8 cellular contexts compared by ENCODE assay signal in the genomic region with DNA sequence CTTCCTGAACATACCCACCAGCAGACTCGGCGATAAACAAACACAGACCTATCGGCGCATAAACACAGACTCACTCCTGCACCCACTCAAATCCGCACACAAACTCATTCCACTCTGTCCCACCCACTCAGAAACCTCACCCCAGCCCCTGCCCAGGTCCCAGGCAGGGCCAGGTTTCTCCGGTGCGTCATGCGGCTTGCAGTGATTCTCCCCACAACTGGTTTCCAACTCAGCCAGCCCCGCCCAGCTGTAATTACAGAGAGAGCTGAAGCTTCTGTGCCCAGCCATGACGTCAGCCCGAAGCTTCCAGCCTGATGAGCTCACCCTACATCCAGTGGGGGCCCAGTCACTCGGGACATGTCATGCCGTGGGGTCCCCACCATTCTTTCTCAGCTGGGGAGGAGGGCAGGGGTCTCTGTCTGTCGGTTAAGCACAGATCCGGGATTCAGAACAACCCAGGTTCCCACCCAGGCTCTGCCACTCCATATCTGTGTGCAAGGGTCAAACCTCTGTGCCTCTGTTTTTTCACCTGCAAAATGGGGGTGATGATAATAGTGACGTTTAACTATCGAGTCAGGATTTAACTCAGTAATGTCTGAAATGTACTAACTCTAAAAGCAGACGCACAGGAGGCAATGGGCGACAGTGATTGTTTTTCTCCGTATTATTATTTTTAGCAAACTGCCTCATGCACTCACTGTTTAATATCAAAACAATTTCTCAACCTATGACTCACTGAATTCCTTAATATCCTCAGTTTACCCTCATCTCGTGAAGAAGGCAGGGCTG. TPM values are rescaled to one million over a fixed set of nuclear protein-coding genes. Genes with fewer than 3 reads are reported as not detected.
DNase-seq lines count a peak whose midpoint lies in the region; ATAC-seq and TF ChIP-seq lines count a peak whose summit lies in the region.

No MANE protein-coding gene starts in this region.

- TF ChIP-seq POLR2A in sigmoid colon (IDR thresholded peaks at IDR 0.05) = peak in 1 of 2 donors; percentile 41

- H3K27me3 Mint-ChIP-seq in activated CD8-positive, alpha-beta T cell treated with anti-CD3 and anti-CD28 coated beads for 36 hours = peaks cover 6% of the 10 kb centered on the region
- H3K27me3 Mint-ChIP-seq in activated CD8-positive, alpha-beta T cell treated with anti-CD3 and anti-CD28 coated beads, Interleukin-2, amount 10 ng/mL, durations not matched to agents 7 days and 5 days (ENCODE audit: low read depth) = peaks cover 3% of the 10 kb centered on the region

- H3K4me1 ChIP-seq in adipocyte (ENCODE audit: control insufficient read depth, insufficient read depth, low read length) (peaks cover 45% of the 10 kb centered on the region), right atrium auricular region (peaks cover 0 to 22% of the 10 kb centered on the region in 2 donors), sigmoid colon (peaks cover 0 to 19% (median 16%) of the 10 kb centered on the region in 4 donors)

- ATAC-seq in activated CD8-positive, alpha-beta T cell treated with anti-CD3 and anti-CD28 coated beads for 36 hours = no peak
- ATAC-seq in activated CD8-positive, alpha-beta T cell treated with anti-CD3 and anti-CD28 coated beads, Interleukin-2, amount 10 ng/mL, durations not matched to agents 7 days and 5 days = no peak
- no peak for ATAC-seq in GM18520 (IDR thresholded peaks at IDR 0.05; ENCODE audit: unreplicated experiment)

- H3K27ac Mint-ChIP-seq in activated CD8-positive, alpha-beta T cell treated with anti-CD3 and anti-CD28 coated beads for 36 hours = no peak overlapping the region
- no peak overlapping the region for H3K27ac Mint-ChIP-seq in activated CD8-positive, alpha-beta T cell treated with anti-CD3 and anti-CD28 coated beads, Interleukin-2, amount 10 ng/mL, durations not matched to agents 7 days and 5 days

- POLR2A ChIA-PET in activated CD8-positive, alpha-beta T cell treated with anti-CD3 and anti-CD28 coated beads for 36 hours (lab: Charles Lee) = no interaction called here
- POLR2A ChIA-PET in activated CD8-positive, alpha-beta T cell treated with anti-CD3 and anti-CD28 coated beads, Interleukin-2, amount 10 ng/mL, durations not matched to agents 7 days and 5 days (lab: Charles Lee) = no interaction called here

- DNase-seq in activated CD8-positive, alpha-beta T cell treated with anti-CD3 and anti-CD28 coated beads for 36 hours = peak; percentile 3
- no peak for DNase-seq in activated CD8-positive, alpha-beta T cell treated with anti-CD3 and anti-CD28 coated beads, Interleukin-2, amount 10 ng/mL, durations not matched to agents 7 days and 5 days
- DNase-seq in adipocyte (ENCODE audit: low read depth) (peak; percentile 29), right atrium auricular region (ENCODE audit: low spot score) (peak; percentile 98), sigmoid colon (peak; percentile 99)
- no peak for DNase-seq in stimulated activated CD8-positive, alpha-beta memory T cell treated with anti-CD3 and anti-CD28 coated beads, Interleukin-4, amount 100 ng/mL, for 48 hours
- DNase-seq in NK-92 treated with Interleukin-12 subunit alpha and Interleukin-12 subunit beta, amount 100 ng/mL, for 24 hours (lab: John Stamatoyannopoulos, UW) = no peak

- no peak for TF ChIP-seq CTCF in activated CD8-positive, alpha-beta T cell treated with anti-CD3 and anti-CD28 coated beads for 36 hours (IDR thresholded peaks at IDR 0.05)
- TF ChIP-seq CTCF in right atrium auricular region (IDR thresholded peaks at IDR 0.05) = no peak
- no peak for TF ChIP-seq CTCF in sigmoid colon (IDR thresholded peaks at IDR 0.05)

- no peaks in the 10 kb centered on the region for H3K9me3 Mint-ChIP-seq in activated CD8-positive, alpha-beta T cell treated with anti-CD3 and anti-CD28 coated beads for 36 hours
- H3K9me3 Mint-ChIP-seq in activated CD8-positive, alpha-beta T cell treated with anti-CD3 and anti-CD28 coated beads, Interleukin-2, amount 10 ng/mL, durations not matched to agents 7 days and 5 days (ENCODE audit: insufficient read depth) = no peaks in the 10 kb centered on the region

- H3K9me3 ChIP-seq in adipocyte (ENCODE audit: control insufficient read depth, low read length) (no peaks in the 10 kb centered on the region), right atrium auricular region (no peaks in the 10 kb centered on the region), sigmoid colon (no peaks in the 10 kb centered on the region)

- TF ChIP-seq EP300 in sigmoid colon (IDR thresholded peaks at IDR 0.05) = peak in 2 of 4 donors; percentile 63 to 92

- H3K4me1 Mint-ChIP-seq in activated CD8-positive, alpha-beta T cell treated with anti-CD3 and anti-CD28 coated beads for 36 hours (ENCODE audit: low read depth) = no peaks in the 10 kb centered on the region
- no peaks in the 10 kb centered on the region for H3K4me1 Mint-ChIP-seq in activated CD8-positive, alpha-beta T cell treated with anti-CD3 and anti-CD28 coated beads, Interleukin-2, amount 10 ng/mL, durations not matched to agents 7 days and 5 days (ENCODE audit: low read depth)

- H3K36me3 Mint-ChIP-seq in activated CD8-positive, alpha-beta T cell treated with anti-CD3 and anti-CD28 coated beads for 36 hours (ENCODE audit: low read depth) = no peaks in the 10 kb centered on the region
- H3K36me3 Mint-ChIP-seq in activated CD8-positive, alpha-beta T cell treated with anti-CD3 and anti-CD28 coated beads, Interleukin-2, amount 10 ng/mL, durations not matched to agents 7 days and 5 days (ENCODE audit: low read depth) = no peaks in the 10 kb centered on the region

- WGBS in sigmoid colon, 2 donors = 31 to 48% methylated on average over 21 of the region's 21 CpGs

- intact Hi-C loops in activated CD8-positive, alpha-beta T cell treated with anti-CD3 and anti-CD28 coated beads for 36 hours (cut with micrococcal nuclease) = no loop called here
- intact Hi-C loops in sigmoid colon (cut with DNase I) = loop anchor here (2.0 to 10.0 kb wide), 4 partner anchors 236 to 799 kb away; partner anchors contain the start of gene SUDS3

- H3K4me3 ChIP-seq in adipocyte (ENCODE audit: low read length) = peak overlapping the region; percentile 75
- peak overlapping the region; percentile 40 to 45 for H3K4me3 ChIP-seq in right atrium auricular region
- peak overlapping the region; percentile 20 to 55 (median 40) for H3K4me3 ChIP-seq in sigmoid colon

- CTCF ChIA-PET in activated CD8-positive, alpha-beta T cell treated with anti-CD3 and anti-CD28 coated beads for 36 hours (lab: Charles Lee) = no interaction called here
- CTCF ChIA-PET in activated CD8-positive, alpha-beta T cell treated with anti-CD3 and anti-CD28 coated beads, Interleukin-2, amount 10 ng/mL, durations not matched to agents 7 days and 5 days (lab: Charles Lee) = no interaction called here

- peak overlapping the region; percentile 37 for H3K9ac ChIP-seq in adipocyte (ENCODE audit: low read length)

- peaks cover 17% of the 10 kb centered on the region for H3K27me3 ChIP-seq in adipocyte (replicated peaks; ENCODE audit: control insufficient read depth, insufficient read depth, low read length)
- no peaks in the 10 kb centered on the region for H3K27me3 ChIP-seq in right atrium auricular region
- H3K27me3 ChIP-seq in sigmoid colon = no peaks in the 10 kb centered on the region

- peak overlapping the region; percentile 97 to 99 for H3K27ac ChIP-seq in right atrium auricular region
- H3K27ac ChIP-seq in sigmoid colon = peak overlapping the region; percentile 91 to 99 (median 96)

- no peak overlapping the region for H3K4me3 Mint-ChIP-seq in activated CD8-positive, alpha-beta T cell treated with anti-CD3 and anti-CD28 coated beads for 36 hours
- H3K4me3 Mint-ChIP-seq in activated CD8-positive, alpha-beta T cell treated with anti-CD3 and anti-CD28 coated beads, Interleukin-2, amount 10 ng/mL, durations not matched to agents 7 days and 5 days = no peak overlapping the region

- H3K36me3 ChIP-seq in adipocyte (ENCODE audit: control insufficient read depth, insufficient read depth, low read length, severe bottlenecking) (no peaks in the 10 kb centered on the region), right atrium auricular region (no peaks in the 10 kb centered on the region), sigmoid colon (no peaks in the 10 kb centered on the region)

RNA-seq across cellular contexts. Expression of gene HSPB8, which starts 2.3 kb away (rescaled TPM):
- not detected for total RNA-seq in activated CD8-positive, alpha-beta T cell treated with anti-CD3 and anti-CD28 coated beads for 36 hours
- not detected for total RNA-seq in activated CD8-positive, alpha-beta T cell treated with anti-CD3 and anti-CD28 coated beads, Interleukin-2, amount 10 ng/mL, durations not matched to agents 7 days and 5 days
- total RNA-seq in right atrium auricular region = 100 to 1,000 TPM; 469 to 530 TPM
- 100 to 1,000 TPM; 311 to 485 (median 436) TPM for total RNA-seq in sigmoid colon
- polyA plus RNA-seq in sigmoid colon = 10 to 100 TPM in 2 of 3 donors, 1 to 10 TPM in 1; 2.1 to 20.9 (median 18.0) TPM

Comparison
In these comparisons a context has a peak if more than half of its experiments do, and no peak if none do; other contexts are left out.
1. DNase-seq: peak in activated CD8-positive, alpha-beta T cell treated with anti-CD3 and anti-CD28 coated beads for 36 hours (single experiment), adipocyte (single experiment), right atrium auricular region (single experiment) and sigmoid colon (single experiment); none in activated CD8-positive, alpha-beta T cell treated with anti-CD3 and anti-CD28 coated beads, Interleukin-2, amount 10 ng/mL, durations not matched to agents 7 days and 5 days (single experiment), stimulated activated CD8-positive, alpha-beta memory T cell treated with anti-CD3 and anti-CD28 coated beads, Interleukin-4, amount 100 ng/mL, for 48 hours (single experiment) and NK-92 treated with Interleukin-12 subunit alpha and Interleukin-12 subunit beta, amount 100 ng/mL, for 24 hours (single experiment).
2. RNA of gene HSPB8, which starts 2.3 kb away (total RNA-seq): 469 to 530 TPM in right atrium auricular region and 311 to 485 TPM in sigmoid colon; not detected in activated CD8-positive, alpha-beta T cell treated with anti-CD3 and anti-CD28 coated beads for 36 hours and not detected in activated CD8-positive, alpha-beta T cell treated with anti-CD3 and anti-CD28 coated beads, Interleukin-2, amount 10 ng/mL, durations not matched to agents 7 days and 5 days; every median in the first group is over 100 times any median in the second.
3. Peak in every context shown above with its lines, with median percentiles within 50 percentile points of each other: H3K4me3 ChIP-seq.